Comparison of ENCODE assay signal across 18 cellular contexts in the genomic region with DNA sequence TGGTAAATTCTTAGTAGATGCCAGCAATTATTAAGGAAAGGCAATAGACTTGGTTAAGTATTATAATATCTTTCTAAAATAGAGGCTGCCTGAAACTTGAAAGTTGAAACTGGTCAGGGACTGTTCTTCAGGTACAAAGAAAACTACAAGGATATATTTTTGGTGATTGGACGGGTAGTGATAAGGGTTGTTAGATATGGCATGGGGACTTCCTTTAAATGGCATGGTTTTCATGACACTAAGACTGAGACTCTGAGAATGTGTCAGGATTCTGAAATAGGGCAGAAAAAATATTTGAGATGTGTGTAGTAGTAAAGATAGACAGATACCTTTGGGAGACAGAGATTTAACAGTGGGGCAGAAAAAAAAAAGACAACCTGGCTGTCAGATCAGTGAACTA.
A peak's percentile ranks its signal among the peaks of the same experiment; 100 is the strongest.
DNase-seq lines count a peak whose midpoint lies in the region; ATAC-seq and TF ChIP-seq lines count a peak whose summit lies in the region.
"Had no signal": no experiment of that assay in that cellular context is flagged by ENCODE, and none has a peak within 500 bp of the region (broad histone marks: within the 10 kb centered on the region; RNA-seq: fewer than 3 reads in every experiment).

No MANE protein-coding gene starts in this region.

- ATAC-seq in GM19463 (IDR thresholded peaks at IDR 0.05; ENCODE audit: unreplicated experiment) (peak; percentile 57), HG03432 (IDR thresholded peaks at IDR 0.05; ENCODE audit: unreplicated experiment) (peak; percentile 44), GM21737 (IDR thresholded peaks at IDR 0.05; ENCODE audit: unreplicated experiment) (no peak)
- ATAC-seq: A549 had no signal

- H3K9ac ChIP-seq in OCI-LY1 (ENCODE audit: low read length): no peak overlapping the region
- H3K9ac ChIP-seq: GM23248, KMS-11 had no signal

- H3K4me2 ChIP-seq in OCI-LY1 (ENCODE audit: low read length): no peak overlapping the region
- H3K4me2 ChIP-seq: A549, KMS-11 had no signal

- H3K27ac ChIP-seq in OCI-LY1 (ENCODE audit: low read depth, low read length, poor library complexity, severe bottlenecking): peak overlapping the region; percentile 2
- H3K27ac ChIP-seq: 22Rv1, A549, GM23248, KMS-11 had no signal

- H2AFZ ChIP-seq in OCI-LY1 (ENCODE audit: low read length): no peak overlapping the region
- H2AFZ ChIP-seq: GM23248 had no signal

- H3K27me3 ChIP-seq in OCI-LY1 (ENCODE audit: insufficient read depth, low read length): no peaks in the 10 kb centered on the region

- no peaks in the 10 kb centered on the region; the same call in 1 of the 2 replicates for H3K36me3 ChIP-seq in OCI-LY1 (ENCODE audit: insufficient read depth, low read length)
- H3K36me3 ChIP-seq: HAP-1 had no signal

- no peaks in the 10 kb centered on the region for H3K9me2 ChIP-seq in OCI-LY1 (ENCODE audit: low read depth, low read length)

- no peaks in the 10 kb centered on the region for H3K79me2 ChIP-seq in OCI-LY1 (ENCODE audit: insufficient read depth, low read length)

- no peaks in the 10 kb centered on the region for H3F3A ChIP-seq in OCI-LY1 (ENCODE audit: insufficient read depth, low read length)

- H3K4me3 ChIP-seq in GM12865 (ENCODE audit: low read depth, low read length): no peak overlapping the region
- H3K4me3 ChIP-seq in OCI-LY1 (ENCODE audit: low read depth, low read length, poor library complexity, severe bottlenecking): no peak overlapping the region
- H3K4me3 ChIP-seq: A549, GM23248, HAP-1 had no signal

- 0 out of 2 replicates have a peak, but pooled peaks cover 4% of the 10 kb centered on the region for H3K9me3 ChIP-seq in OCI-LY1 (ENCODE audit: low read length)
- H3K9me3 ChIP-seq: A549, HAP-1 had no signal

- H3K4me1 ChIP-seq in OCI-LY1 (ENCODE audit: insufficient read depth, low read length, severe bottlenecking): peaks cover 32% of the 10 kb centered on the region
- H3K4me1 ChIP-seq: A549, HAP-1 had no signal

- TF ChIP-seq CTCF in GM12865 (IDR thresholded peaks at IDR 0.05; ENCODE audit: insufficient read depth, low read depth, low read length, missing control alignments) (no peak), OCI-LY1 (IDR thresholded peaks at IDR 0.05; ENCODE audit: low read length) (no peak)

- no peaks in the 10 kb centered on the region for H4K20me1 ChIP-seq in OCI-LY1 (ENCODE audit: insufficient read depth, low read length)

- peak; percentile 1 for DNase-seq in GM12865 (ENCODE audit: low read depth)
- DNase-seq in NCI-H345 (lab: John Stamatoyannopoulos, UW): no peak
- DNase-seq in germinal center (ENCODE audit: low spot score): no peak
- DNase-seq in HUDEP-2 (lab: John Stamatoyannopoulos, UW; ENCODE audit: unreplicated experiment in 76 of 76): no peak
- DNase-seq: AML-193; CD4-positive, alpha-beta memory T cell; DMS153; DMS79; GDM1; GM23248 had no signal
